9 cellular contexts compared by ENCODE assay signal in the genomic region with DNA sequence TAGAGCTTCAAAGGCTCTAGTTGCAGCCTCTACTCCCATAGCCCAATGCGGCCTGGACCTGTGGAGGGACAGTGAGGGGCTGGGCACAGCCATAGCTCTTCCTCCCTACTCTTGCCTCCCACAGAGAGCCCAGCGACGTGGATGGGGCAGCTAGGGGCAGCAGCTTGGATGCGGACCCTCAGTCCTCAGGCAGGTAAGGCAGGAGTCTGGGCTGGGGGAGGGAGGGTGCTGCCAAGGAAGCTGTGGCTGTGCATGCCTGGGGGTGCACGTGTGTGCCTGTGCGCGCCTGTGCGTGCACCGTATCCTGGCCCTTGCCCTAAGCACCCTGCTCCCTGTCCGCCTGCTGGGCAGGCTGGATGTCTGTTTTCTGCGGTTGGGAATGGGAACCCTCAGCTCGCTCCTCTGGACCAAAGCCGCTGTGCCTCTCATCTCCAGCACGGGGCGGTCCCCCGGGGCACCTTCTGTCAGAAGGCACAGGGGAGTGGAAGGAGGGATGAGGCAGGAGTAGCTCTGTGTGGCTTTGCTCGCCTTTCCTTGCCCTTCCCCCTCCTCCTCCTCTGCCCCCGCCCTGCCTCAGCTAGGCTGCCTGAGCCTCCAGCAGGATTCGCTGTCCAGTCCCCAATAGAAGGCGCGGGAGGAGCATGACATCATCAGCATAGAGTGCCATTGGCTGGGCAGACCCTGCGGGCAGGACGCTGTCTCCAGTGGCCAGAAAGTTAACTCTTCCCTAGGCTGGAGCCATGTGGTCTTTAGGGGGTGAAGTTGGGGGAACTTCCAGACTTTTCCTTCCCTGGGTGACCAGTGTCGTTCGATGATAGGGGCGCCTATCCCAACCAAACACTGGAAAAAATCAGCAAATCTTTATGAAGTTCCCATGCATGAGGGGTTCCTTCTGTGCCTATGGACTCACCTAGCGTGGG. TPM values are rescaled to one million over a fixed set of nuclear protein-coding genes. Genes with fewer than 3 reads are reported as not detected.
A peak's percentile ranks its signal among the peaks of the same experiment; 100 is the strongest.
DNase-seq lines count a peak whose midpoint lies in the region; ATAC-seq and TF ChIP-seq lines count a peak whose summit lies in the region.
"Had no signal": no experiment of that assay in that cellular context is flagged by ENCODE, and none has a peak within 500 bp of the region (broad histone marks: within the 10 kb centered on the region; RNA-seq: fewer than 3 reads in every experiment).

No MANE protein-coding gene starts in this region.

- 5 to 7% (median 6%) methylated on average over 22 to 27 of the region's 27 CpGs for WGBS in psoas muscle, 3 donors

- H3K36me3 ChIP-seq in HUES48 (ENCODE audit: control insufficient read depth, insufficient read depth, low read length) (no peaks in the 10 kb centered on the region), psoas muscle (ENCODE audit: insufficient read depth in 1 of 2, low read depth in 1 of 2) (no peaks in the 10 kb centered on the region)

- ATAC-seq in psoas muscle (peak; percentile 97 to 99 (median 98)), HG02588 (IDR thresholded peaks at IDR 0.05; ENCODE audit: unreplicated experiment) (no peak), HG03097 (IDR thresholded peaks at IDR 0.05; ENCODE audit: low FRiP score, unreplicated experiment) (no peak)

- H3K4me3 ChIP-seq in HUES48 (ENCODE audit: low read depth, low read length) (peak overlapping the region; percentile 52), psoas muscle (peak overlapping the region; percentile 71)

- H3K27me3 ChIP-seq in HUES48 (ENCODE audit: control insufficient read depth, insufficient read depth, low read length) = peaks cover 43% of the 10 kb centered on the region
- peaks cover 0 to 19% (median 9%) of the 10 kb centered on the region in 3 donors for H3K27me3 ChIP-seq in psoas muscle (ENCODE audit: insufficient read depth in 3 of 3, low read length in 2 of 3)

- TF ChIP-seq CTCF in psoas muscle (IDR thresholded peaks at IDR 0.05) = peak; percentile 14

- no peak overlapping the region for H3K27ac ChIP-seq in HUES48 (ENCODE audit: low read depth, low read length)
- H3K27ac ChIP-seq in psoas muscle = peak overlapping the region; percentile 72
- H3K27ac ChIP-seq: VCaP had no signal

- in situ Hi-C loops in T47D (cut with HindIII; ENCODE audit: low pct_unique_long_range_greater_than_20kb, low sequenced_read_pairs) = no loop called here

- DNase-seq in DMS153 (lab: John Stamatoyannopoulos, UW) (peak; percentile 81), NOMO-1 (lab: John Stamatoyannopoulos, UW; ENCODE audit: unreplicated experiment in 2 of 2) (peak; percentile 80 to 81), T47D (ENCODE audit: low read depth in 1 of 2, low spot score in 1 of 2) (peak; percentile 99 to 100), iPS DF 19.7 (ENCODE audit: low read depth, low spot score) (peak; percentile 95), psoas muscle (peak; percentile 93 to 96)

- H3K9ac ChIP-seq in HUES48 (ENCODE audit: low read depth, low read length) = peak overlapping the region; percentile 27; the same call in 1 of the 2 replicates

- H3K9me3 ChIP-seq in HUES48 (ENCODE audit: control insufficient read depth, insufficient read depth, low read length) = no peaks in the 10 kb centered on the region
- no peaks in the 10 kb centered on the region for H3K9me3 ChIP-seq in psoas muscle

- intact Hi-C loops in psoas muscle (cut with DNase I) = no loop called here

- H3K4me1 ChIP-seq in HUES48 (ENCODE audit: control insufficient read depth, insufficient read depth, low read length) (peaks cover 31% of the 10 kb centered on the region), psoas muscle (peaks cover 40% of the 10 kb centered on the region)

RNA-seq across cellular contexts. Expression of gene PRCD, which starts 0.8 kb away (rescaled TPM):
- 1 to 10 TPM in 2 of 4 donors, under 1 TPM in 2; 0.18 to 1.7 (median 1.0) TPM for total RNA-seq in psoas muscle
- 1 to 10 TPM; 1.2 to 1.6 (median 1.3) TPM for polyA plus RNA-seq in psoas muscle

RNA-seq across cellular contexts. Expression of gene CYGB, which starts 3.1 kb away (rescaled TPM):
- total RNA-seq in psoas muscle = 10 to 100 TPM in 3 of 4 donors, 1 to 10 TPM in 1; 9.5 to 14.6 (median 11.9) TPM
- polyA plus RNA-seq in psoas muscle = 10 to 100 TPM in 1 of 3 donors, 1 to 10 TPM in 2; 6.4 to 12.6 (median 8.1) TPM

RNA-seq across cellular contexts. Expression of gene RHBDF2, which starts 39.4 kb away (rescaled TPM):
- 10 to 100 TPM in 3 of 4 donors, 1 to 10 TPM in 1; 6.6 to 23.1 (median 12.4) TPM for total RNA-seq in psoas muscle
- 10 to 100 TPM; 11.2 to 14.7 (median 13.9) TPM for polyA plus RNA-seq in psoas muscle

RNA-seq across cellular contexts. Expression of gene ST6GALNAC2, which starts 45.0 kb away (rescaled TPM):
- total RNA-seq in psoas muscle = 10 to 100 TPM in 3 of 4 donors, 1 to 10 TPM in 1; 8.1 to 17.8 (median 13.0) TPM
- polyA plus RNA-seq in psoas muscle = 1 to 10 TPM; 1.2 to 8.7 (median 7.6) TPM

Comparison
In these comparisons a context has a peak if more than half of its experiments do, and no peak if none do; other contexts are left out.
1. ATAC-seq: peak in psoas muscle (4 of 4); none in HG02588 (single experiment) and HG03097 (single experiment).
2. Peak in every context shown above with its lines, with median percentiles within 50 percentile points of each other: DNase-seq.